ENCODE assay signal across 2 cellular contexts in the genomic region with DNA sequence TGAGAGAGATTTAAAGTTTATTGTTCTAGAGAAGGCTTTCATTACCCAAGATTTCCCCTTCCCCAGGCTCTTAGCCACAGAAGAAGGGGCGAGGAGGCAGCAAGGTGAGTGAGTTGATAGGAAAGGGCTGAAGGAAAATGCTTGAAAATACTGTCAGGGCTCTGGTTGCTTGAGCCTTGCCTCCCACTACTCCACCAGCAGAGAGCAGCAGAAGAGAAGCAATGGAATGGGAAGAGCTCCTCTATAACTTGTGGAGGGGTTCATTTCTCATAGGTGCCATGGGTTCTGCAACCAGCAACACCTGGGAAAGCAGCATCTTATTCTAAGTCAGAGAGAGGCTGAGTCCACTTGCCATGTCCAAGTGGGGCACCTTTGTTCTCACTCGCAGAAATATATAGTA.
TF ChIP-seq lines count a peak whose summit lies in the region.

No MANE protein-coding gene starts in this region.

TF ChIP-seq in SK-N-SH, 30 proteins besides CTCF, POLR2A, EP300 and RAD21 (continued from another document):
- no peak for TF ChIP-seq PBX3 (IDR thresholded peaks at IDR 0.05)

TF ChIP-seq in SK-N-SH treated with all-trans-retinoic acid at 6 μM for 48 hours, 23 proteins besides CTCF, POLR2A, EP300 and RAD21 (continued from another document):
- no peak for TF ChIP-seq ISL1 (CRISPR knock-in tag; IDR thresholded peaks at IDR 0.05)
- no peak for TF ChIP-seq BACH2 (CRISPR knock-in tag; IDR thresholded peaks at IDR 0.05; ENCODE audit: borderline replicate concordance)
- TF ChIP-seq, protein P1, sequence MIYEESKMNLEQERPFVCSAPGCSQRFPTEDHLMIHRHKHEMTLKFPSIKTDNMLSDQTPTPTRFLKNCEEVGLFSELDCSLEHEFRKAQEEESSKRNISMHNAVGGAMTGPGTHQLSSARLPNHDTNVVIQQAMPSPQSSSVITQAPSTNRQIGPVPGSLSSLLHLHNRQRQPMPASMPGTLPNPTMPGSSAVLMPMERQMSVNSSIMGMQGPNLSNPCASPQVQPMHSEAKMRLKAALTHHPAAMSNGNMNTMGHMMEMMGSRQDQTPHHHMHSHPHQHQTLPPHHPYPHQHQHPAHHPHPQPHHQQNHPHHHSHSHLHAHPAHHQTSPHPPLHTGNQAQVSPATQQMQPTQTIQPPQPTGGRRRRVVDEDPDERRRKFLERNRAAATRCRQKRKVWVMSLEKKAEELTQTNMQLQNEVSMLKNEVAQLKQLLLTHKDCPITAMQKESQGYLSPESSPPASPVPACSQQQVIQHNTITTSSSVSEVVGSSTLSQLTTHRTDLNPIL (CRISPR knock-in tag; IDR thresholded peaks at IDR 0.05; ENCODE audit: low read depth), result no peak
- no peak for TF ChIP-seq ESRRG (CRISPR knock-in tag; IDR thresholded peaks at IDR 0.05)
- no peak for TF ChIP-seq ZFP30 (CRISPR knock-in tag; IDR thresholded peaks at IDR 0.05)
- no peak for TF ChIP-seq ZNF565 (CRISPR knock-in tag; conservative IDR thresholded peaks at IDR 0.05; ENCODE audit: low read depth)
- TF ChIP-seq ZNF8 (CRISPR knock-in tag; IDR thresholded peaks at IDR 0.05), result no peak
- TF ChIP-seq CSRNP3 (CRISPR knock-in tag; IDR thresholded peaks at IDR 0.05), result no peak
- no peak for TF ChIP-seq ARNTL (CRISPR knock-in tag; IDR thresholded peaks at IDR 0.05; ENCODE audit: borderline replicate concordance, low read depth)
- TF ChIP-seq PPARA (CRISPR knock-in tag; IDR thresholded peaks at IDR 0.05; ENCODE audit: borderline replicate concordance), result no peak
- no peak for TF ChIP-seq ZFP3 (CRISPR knock-in tag; IDR thresholded peaks at IDR 0.05)
- TF ChIP-seq ZC3H10 (CRISPR knock-in tag; IDR thresholded peaks at IDR 0.05), result no peak
- no peak for TF ChIP-seq OSR1 (CRISPR knock-in tag; IDR thresholded peaks at IDR 0.05)
- TF ChIP-seq POU6F1 (CRISPR knock-in tag; IDR thresholded peaks at IDR 0.05; ENCODE audit: borderline replicate concordance, low read depth), result no peak
- TF ChIP-seq, protein P2, sequence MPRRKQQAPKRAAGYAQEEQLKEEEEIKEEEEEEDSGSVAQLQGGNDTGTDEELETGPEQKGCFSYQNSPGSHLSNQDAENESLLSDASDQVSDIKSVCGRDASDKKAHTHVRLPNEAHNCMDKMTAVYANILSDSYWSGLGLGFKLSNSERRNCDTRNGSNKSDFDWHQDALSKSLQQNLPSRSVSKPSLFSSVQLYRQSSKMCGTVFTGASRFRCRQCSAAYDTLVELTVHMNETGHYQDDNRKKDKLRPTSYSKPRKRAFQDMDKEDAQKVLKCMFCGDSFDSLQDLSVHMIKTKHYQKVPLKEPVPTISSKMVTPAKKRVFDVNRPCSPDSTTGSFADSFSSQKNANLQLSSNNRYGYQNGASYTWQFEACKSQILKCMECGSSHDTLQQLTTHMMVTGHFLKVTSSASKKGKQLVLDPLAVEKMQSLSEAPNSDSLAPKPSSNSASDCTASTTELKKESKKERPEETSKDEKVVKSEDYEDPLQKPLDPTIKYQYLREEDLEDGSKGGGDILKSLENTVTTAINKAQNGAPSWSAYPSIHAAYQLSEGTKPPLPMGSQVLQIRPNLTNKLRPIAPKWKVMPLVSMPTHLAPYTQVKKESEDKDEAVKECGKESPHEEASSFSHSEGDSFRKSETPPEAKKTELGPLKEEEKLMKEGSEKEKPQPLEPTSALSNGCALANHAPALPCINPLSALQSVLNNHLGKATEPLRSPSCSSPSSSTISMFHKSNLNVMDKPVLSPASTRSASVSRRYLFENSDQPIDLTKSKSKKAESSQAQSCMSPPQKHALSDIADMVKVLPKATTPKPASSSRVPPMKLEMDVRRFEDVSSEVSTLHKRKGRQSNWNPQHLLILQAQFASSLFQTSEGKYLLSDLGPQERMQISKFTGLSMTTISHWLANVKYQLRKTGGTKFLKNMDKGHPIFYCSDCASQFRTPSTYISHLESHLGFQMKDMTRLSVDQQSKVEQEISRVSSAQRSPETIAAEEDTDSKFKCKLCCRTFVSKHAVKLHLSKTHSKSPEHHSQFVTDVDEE (CRISPR knock-in tag; IDR thresholded peaks at IDR 0.05), result no peak
